ENCODE assay signal across 12 cellular contexts in the genomic region with DNA sequence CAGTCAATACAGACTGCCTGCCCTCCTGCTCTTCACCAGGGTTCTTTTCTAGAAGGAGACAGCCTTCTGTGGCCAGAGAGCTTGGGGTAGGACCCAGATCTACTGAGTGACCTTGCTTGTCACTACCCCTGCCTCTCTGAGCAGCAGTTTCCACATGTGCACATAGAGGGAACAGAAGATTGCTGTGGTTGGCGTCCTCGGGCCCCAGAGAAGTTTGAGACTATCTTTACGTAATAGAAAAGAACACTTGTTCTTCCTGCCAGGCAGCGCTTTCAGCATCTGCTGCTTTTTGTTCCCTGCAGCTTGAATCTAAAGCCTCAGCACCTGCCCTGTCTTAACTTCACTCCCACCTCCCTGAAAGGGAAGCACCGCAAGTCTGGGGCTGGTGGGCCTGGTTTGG. TPM values are rescaled to one million over a fixed set of nuclear protein-coding genes. Genes with fewer than 3 reads are reported as not detected.
DNase-seq lines count a peak whose midpoint lies in the region; ATAC-seq and TF ChIP-seq lines count a peak whose summit lies in the region.
"Had no signal": no experiment of that assay in that cellular context is flagged by ENCODE, and none has a peak within 500 bp of the region (broad histone marks: within the 10 kb centered on the region; RNA-seq: fewer than 3 reads in every experiment).

No MANE protein-coding gene starts in this region.

- peak overlapping the region in 2 of 3 donors; percentile 97 to 98 for H3K27ac ChIP-seq in right lobe of liver

- CTCF ChIA-PET in activated B cell treated with CpG ODN at 0.5 μM for 24 hours (lab: Charles Lee), result no interaction called here

- no peaks in the 10 kb centered on the region for H3K27me3 ChIP-seq in right lobe of liver

- peaks cover 38% of the 10 kb centered on the region for H3K4me1 Mint-ChIP-seq in stimulated activated naive CD8-positive, alpha-beta T cell treated with anti-CD3 and anti-CD28 coated beads, Interleukin-15, Interleukin-2, amounts not matched to agents 100 ng/mL and 50 ng/mL, for 24 hours (ENCODE audit: low read depth)
- peaks cover 74% of the 10 kb centered on the region for H3K4me1 Mint-ChIP-seq in activated B cell treated with CpG ODN at 0.5 μM for 24 hours
- H3K4me1 Mint-ChIP-seq in activated T-helper 17 cell treated with anti-CD3 and anti-CD28 coated beads, Interleukin-2, amount 50 U/mL, for 72 hours, result peaks cover 18% of the 10 kb centered on the region

- no peak overlapping the region for H3K4me3 ChIP-seq in right lobe of liver

- DNase-seq in stimulated activated naive CD8-positive, alpha-beta T cell treated with anti-CD3 and anti-CD28 coated beads, Interleukin-15, Interleukin-2, amounts not matched to agents 100 U/mL and 50 U/mL, for 24 hours, result no peak
- DNase-seq in activated B cell treated with CpG ODN at 0.5 μM for 24 hours, result no peak
- DNase-seq in right lobe of liver, result no peak
- DNase-seq in stimulated activated CD4-positive, alpha-beta T cell treated with anti-CD3 and anti-CD28 coated beads, Interleukin-1b, Interleukin-23, amount 100 ng/mL, for 48 hours, result no peak
- no peak for DNase-seq in NCI-H2029 (lab: John Stamatoyannopoulos, UW)
- DNase-seq: effector CD4-positive, alpha-beta T cell; NCI-H1436 treated with DMSO at 0.1 percent for 48 hours; posterior cingulate gyrus; SHP77 treated with DMSO at 0.1 percent for 48 hours had no signal

- no peak for TF ChIP-seq POLR2A in right lobe of liver (IDR thresholded peaks at IDR 0.05)

- H3K27me3 Mint-ChIP-seq in stimulated activated naive CD8-positive, alpha-beta T cell treated with anti-CD3 and anti-CD28 coated beads, Interleukin-15, Interleukin-2, amounts not matched to agents 100 ng/mL and 50 ng/mL, for 24 hours, result no peaks in the 10 kb centered on the region
- H3K27me3 Mint-ChIP-seq in activated B cell treated with CpG ODN at 0.5 μM for 24 hours, result no peaks in the 10 kb centered on the region
- H3K27me3 Mint-ChIP-seq in activated T-helper 17 cell treated with anti-CD3 and anti-CD28 coated beads, Interleukin-2, amount 50 U/mL, for 72 hours, result no peaks in the 10 kb centered on the region

- TF ChIP-seq CTCF in activated B cell treated with CpG ODN at 0.5 μM for 24 hours (IDR thresholded peaks at IDR 0.05) (no peak), right lobe of liver (IDR thresholded peaks at IDR 0.05) (no peak)

- peaks cover 0 to 40% (median 14%) of the 10 kb centered on the region in 4 donors for H3K4me1 ChIP-seq in right lobe of liver

- H3K36me3 Mint-ChIP-seq in stimulated activated naive CD8-positive, alpha-beta T cell treated with anti-CD3 and anti-CD28 coated beads, Interleukin-15, Interleukin-2, amounts not matched to agents 100 ng/mL and 50 ng/mL, for 24 hours (ENCODE audit: low read depth), result peaks cover 10% of the 10 kb centered on the region
- H3K36me3 Mint-ChIP-seq in activated B cell treated with CpG ODN at 0.5 μM for 24 hours (ENCODE audit: low read depth), result peaks cover 52% of the 10 kb centered on the region
- H3K36me3 Mint-ChIP-seq in activated T-helper 17 cell treated with anti-CD3 and anti-CD28 coated beads, Interleukin-2, amount 50 U/mL, for 72 hours (ENCODE audit: low read depth), result peaks cover 73% of the 10 kb centered on the region

- ATAC-seq in stimulated activated naive CD8-positive, alpha-beta T cell treated with anti-CD3 and anti-CD28 coated beads, Interleukin-15, Interleukin-2, amounts not matched to agents 100 U/mL and 50 U/mL, for 24 hours, result no peak
- ATAC-seq in activated B cell treated with CpG ODN at 0.5 μM for 24 hours (ENCODE audit: low read depth), result no peak
- no peak for ATAC-seq in right lobe of liver
- ATAC-seq in GM19328 (IDR thresholded peaks at IDR 0.05; ENCODE audit: unreplicated experiment), result no peak
- ATAC-seq in activated T-helper 17 cell treated with anti-CD3 and anti-CD28 coated beads, Interleukin-2, amount 50 U/mL, for 72 hours (replicated peaks), result no peak

- no peak overlapping the region for H3K4me3 Mint-ChIP-seq in stimulated activated naive CD8-positive, alpha-beta T cell treated with anti-CD3 and anti-CD28 coated beads, Interleukin-15, Interleukin-2, amounts not matched to agents 100 ng/mL and 50 ng/mL, for 24 hours
- no peak overlapping the region for H3K4me3 Mint-ChIP-seq in activated B cell treated with CpG ODN at 0.5 μM for 24 hours
- H3K4me3 Mint-ChIP-seq in activated T-helper 17 cell treated with anti-CD3 and anti-CD28 coated beads, Interleukin-2, amount 50 U/mL, for 72 hours, result no peak overlapping the region

- H3K36me3 ChIP-seq in right lobe of liver, result peaks cover 0 to 5% (median 2%) of the 10 kb centered on the region in 4 donors

- no peaks in the 10 kb centered on the region for H3K9me3 ChIP-seq in right lobe of liver

- no peaks in the 10 kb centered on the region for H3K9me3 Mint-ChIP-seq in stimulated activated naive CD8-positive, alpha-beta T cell treated with anti-CD3 and anti-CD28 coated beads, Interleukin-15, Interleukin-2, amounts not matched to agents 100 ng/mL and 50 ng/mL, for 24 hours
- no peaks in the 10 kb centered on the region for H3K9me3 Mint-ChIP-seq in activated B cell treated with CpG ODN at 0.5 μM for 24 hours
- H3K9me3 Mint-ChIP-seq in activated T-helper 17 cell treated with anti-CD3 and anti-CD28 coated beads, Interleukin-2, amount 50 U/mL, for 72 hours, result no peaks in the 10 kb centered on the region

- POLR2A ChIA-PET in activated B cell treated with CpG ODN at 0.5 μM for 24 hours (lab: Charles Lee), result interaction anchor here (0.6 to 5.9 kb wide), 4 partner anchors 8 to 24 kb away, joined by 4 to 60 read pairs (median 13); partner anchors contain the start of genes DNAJC4, NUDT22 and TRPT1

- intact Hi-C loops in activated B cell treated with CpG ODN at 0.5 μM for 24 hours (cut with micrococcal nuclease) (no loop called here), right lobe of liver (cut with DNase I) (no loop called here)

- WGBS in right lobe of liver (ENCODE audit: insufficient coverage, low coverage, low lambda C conversion rate, missing lambda C conversion rate), result no CpG with 5 or more reads among the region's 5 CpGs

- H3K27ac Mint-ChIP-seq in stimulated activated naive CD8-positive, alpha-beta T cell treated with anti-CD3 and anti-CD28 coated beads, Interleukin-15, Interleukin-2, amounts not matched to agents 100 ng/mL and 50 ng/mL, for 24 hours, result peak overlapping the region; percentile 58
- H3K27ac Mint-ChIP-seq in activated B cell treated with CpG ODN at 0.5 μM for 24 hours, result peak overlapping the region; percentile 98
- H3K27ac Mint-ChIP-seq in activated T-helper 17 cell treated with anti-CD3 and anti-CD28 coated beads, Interleukin-2, amount 50 U/mL, for 72 hours, result no peak overlapping the region

RNA-seq across cellular contexts. Expression of gene FKBP2, which starts 1.9 kb away (rescaled TPM):
- 31.4 and 39.4 TPM in 2 replicates for total RNA-seq in activated B cell treated with CpG ODN at 0.5 μM for 24 hours
- 100 to 1,000 TPM in 1 of 6 experiments, 10 to 100 TPM in 5; 49.4 to 108 (median 66.7) TPM for total RNA-seq in right lobe of liver
- 10 to 100 TPM; 16.3 to 45.2 TPM for total RNA-seq in activated T-helper 17 cell treated with anti-CD3 and anti-CD28 coated beads, Interleukin-2, amount 50 U/mL, for 72 hours

RNA-seq across cellular contexts. Expression of gene VEGFB, which starts 4.6 kb away (rescaled TPM):
- 86.7 and 97.4 TPM in 2 replicates for total RNA-seq in activated B cell treated with CpG ODN at 0.5 μM for 24 hours
- total RNA-seq in right lobe of liver, result 10 to 100 TPM in 5 of 6 experiments, 1 to 10 TPM in 1; 7.5 to 33.2 (median 16.6) TPM
- total RNA-seq in activated T-helper 17 cell treated with anti-CD3 and anti-CD28 coated beads, Interleukin-2, amount 50 U/mL, for 72 hours, result 10 to 100 TPM; 74.1 to 83.5 TPM

RNA-seq across cellular contexts. Expression of gene PPP1R14B, which starts 7.7 kb away (rescaled TPM):
- total RNA-seq in activated B cell treated with CpG ODN at 0.5 μM for 24 hours (112 and 127 TPM in 2 replicates), right lobe of liver (10 to 100 TPM; 34.1 to 90.3 (median 49.7) TPM)
- total RNA-seq in activated T-helper 17 cell treated with anti-CD3 and anti-CD28 coated beads, Interleukin-2, amount 50 U/mL, for 72 hours, result 100 to 1,000 TPM; 236 to 276 TPM

RNA-seq across cellular contexts. Expression of gene DNAJC4, which starts 8.7 kb away (rescaled TPM):
- total RNA-seq in activated B cell treated with CpG ODN at 0.5 μM for 24 hours (47.5 and 53.3 TPM in 2 replicates), right lobe of liver (10 to 100 TPM; 14.6 to 27.6 (median 21.4) TPM)
- total RNA-seq in activated T-helper 17 cell treated with anti-CD3 and anti-CD28 coated beads, Interleukin-2, amount 50 U/mL, for 72 hours, result 10 to 100 TPM; 19.9 to 39.7 TPM

RNA-seq across cellular contexts. Expression of gene PLCB3, which starts 12.3 kb away (rescaled TPM):
- total RNA-seq in activated B cell treated with CpG ODN at 0.5 μM for 24 hours (7.9 and 8.1 TPM in 2 replicates), right lobe of liver (1 to 10 TPM; 5.4 to 8.0 (median 6.7) TPM)
- total RNA-seq in activated T-helper 17 cell treated with anti-CD3 and anti-CD28 coated beads, Interleukin-2, amount 50 U/mL, for 72 hours, result 10 to 100 TPM; 13.1 to 22.8 TPM
